8 cellular contexts compared by ENCODE assay signal in genomic region chr19:49677232-49677881, GRCh38. TPM values are rescaled to one million over a fixed set of nuclear protein-coding genes. Genes with fewer than 3 reads are reported as not detected.
DNase-seq lines count a peak whose midpoint lies in the region; FAIRE-seq and TF ChIP-seq lines count a peak whose summit lies in the region.

TSS of gene PRMT1 (plus strand) at chr19:49677271. CDS start at chr19:49677281, 10 bp downstream.

- H3K27ac ChIP-seq in SJSA1: peak within 1 kb of the TSS; percentile 94
- H3K27ac ChIP-seq in brain microvascular endothelial cell: peak within 1 kb of the TSS; percentile 98
- H3K27ac ChIP-seq in smooth muscle cell (ENCODE audit: low read depth): peak within 1 kb of the TSS; percentile 98

- TF ChIP-seq POLR2A in GM19099 (IDR thresholded peaks at IDR 0.05; ENCODE audit: extremely low read depth, insufficient read length, low read depth): peak; percentile 93

- H3K36me3 ChIP-seq in SJSA1 (peaks cover 29% of the 10 kb centered on the region), brain microvascular endothelial cell (replicated peaks) (peaks cover 13% of the 10 kb centered on the region), smooth muscle cell (ENCODE audit: low read depth) (no peaks in the 10 kb centered on the region)

- TF ChIP-seq CTCF in AG04449 (IDR thresholded peaks at IDR 0.05; ENCODE audit: insufficient read depth, low read length, missing control alignments): no peak
- TF ChIP-seq CTCF in brain microvascular endothelial cell (IDR thresholded peaks at IDR 0.05; ENCODE audit: low read depth, low read length, missing control alignments): no peak
- no peak for TF ChIP-seq CTCF in smooth muscle cell (IDR thresholded peaks at IDR 0.05; ENCODE audit: borderline replicate concordance, insufficient read depth, poor library complexity, severe bottlenecking)

- H3K36me3 Mint-ChIP-seq in immature natural killer cell: peaks cover 0 to 3% (median under 1%) of the 10 kb centered on the region in 3 donors

- H3K4me1 ChIP-seq in SJSA1 (replicated peaks) (peaks cover 18% of the 10 kb centered on the region), smooth muscle cell (ENCODE audit: low read depth) (peaks cover 16% of the 10 kb centered on the region)

- H3K9ac ChIP-seq in smooth muscle cell (ENCODE audit: low read depth): peak within 1 kb of the TSS; percentile 98

- H2AFZ ChIP-seq in smooth muscle cell (ENCODE audit: low read depth): peak within 1 kb of the TSS; percentile 63

- no peak for DNase-seq in AG04449 (ENCODE audit: low read depth, low spot score)
- DNase-seq in SJSA1 (ENCODE audit: low read depth in 1 of 2, low spot score in 2 of 2): peak in 1 of 2 experiments; percentile 57
- no peak for DNase-seq in brain microvascular endothelial cell
- DNase-seq in immature natural killer cell: no peak
- DNase-seq in smooth muscle cell (lab: John Stamatoyannopoulos, UW; ENCODE audit: unreplicated experiment): no peak
- DNase-seq in AML-193 (lab: John Stamatoyannopoulos, UW): no peak
- DNase-seq in GM19239 (ENCODE audit: insufficient read length, low spot score): no peak

- peak within 1 kb of the TSS; percentile 95 to 100 (median 98) for H3K27ac Mint-ChIP-seq in immature natural killer cell

- H3K4me3 Mint-ChIP-seq in immature natural killer cell: peak within 1 kb of the TSS; percentile 90 to 99 (median 97)

- peaks cover 32% of the 10 kb centered on the region for H3F3A ChIP-seq in smooth muscle cell (ENCODE audit: low read depth)

- H3K9me3 Mint-ChIP-seq in immature natural killer cell: no peaks in the 10 kb centered on the region

- H3K4me1 Mint-ChIP-seq in immature natural killer cell: peaks cover 27 to 29% of the 10 kb centered on the region in 2 donors

- POLR2A ChIA-PET in AG04449 (lab: Yijun Ruan, JAX): interaction anchor here (1.2 to 4.2 kb wide), 3 partner anchors 12 to 87 kb away, joined by 4 to 23 read pairs (median 17); partner anchors contain the start of genes BCL2L12, IRF3, RRAS and SCAF1

- H3K79me2 ChIP-seq in smooth muscle cell (ENCODE audit: low read depth): peaks cover 49% of the 10 kb centered on the region

- H3K27me3 ChIP-seq in SJSA1 (replicated peaks): no peaks in the 10 kb centered on the region
- no peaks in the 10 kb centered on the region for H3K27me3 ChIP-seq in brain microvascular endothelial cell (replicated peaks)
- no peaks in the 10 kb centered on the region for H3K27me3 ChIP-seq in smooth muscle cell (ENCODE audit: low read depth)

- no peaks in the 10 kb centered on the region for H3K9me3 ChIP-seq in SJSA1 (replicated peaks)
- H3K9me3 ChIP-seq in smooth muscle cell (replicated peaks; ENCODE audit: low read depth): no peaks in the 10 kb centered on the region

- H4K20me1 ChIP-seq in smooth muscle cell (ENCODE audit: low read depth): peaks cover 47% of the 10 kb centered on the region

- FAIRE-seq in GM19239 (lab: Jason Lieb, UNC): no peak

- in situ Hi-C loops in brain microvascular endothelial cell (cut with HindIII; ENCODE audit: low pct_ligation_motif_present, low sequenced_read_pairs): no loop called here

- peak within 1 kb of the TSS; percentile 91 for H3K4me2 ChIP-seq in smooth muscle cell

- peak within 1 kb of the TSS; percentile 99 for H3K4me3 ChIP-seq in AG04449 (ENCODE audit: low read depth, low read length)
- peak within 1 kb of the TSS; percentile 92 for H3K4me3 ChIP-seq in SJSA1
- peak within 1 kb of the TSS; percentile 97 for H3K4me3 ChIP-seq in brain microvascular endothelial cell (ENCODE audit: low read depth, low read length)
- peak within 1 kb of the TSS; percentile 68 for H3K4me3 ChIP-seq in smooth muscle cell

- H3K27me3 Mint-ChIP-seq in immature natural killer cell (ENCODE audit: low read depth in 3 of 3): peaks cover 11 to 14% (median 11%) of the 10 kb centered on the region in 3 donors

- WGBS in smooth muscle cell (ENCODE audit: low lambda C conversion rate): 0% methylated on average over 21 of the region's 56 CpGs

- CTCF ChIA-PET in AG04449 (lab: Yijun Ruan, JAX): interaction anchor here (0.6 to 5.9 kb wide), 9 partner anchors 8 to 175 kb away, joined by 3 to 39 read pairs (median 8); partner anchors contain the start of genes ADM5 and CPT1C

RNA-seq across cellular contexts. Expression of gene PRMT1, which starts in this region (rescaled TPM):
- total RNA-seq in SJSA1 (2014; rRNA removed; shearing (Covaris generic)): 208 and 421 TPM in 2 replicates
- polyA plus RNA-seq in immature natural killer cell (100 to 1,000 TPM; 125 to 204 (median 188) TPM), smooth muscle cell (170 and 175 TPM in 2 replicates)
- 147 and 174 TPM in 2 replicates for total RNA-seq in smooth muscle cell
